ENCODE assay signal across 13 cellular contexts in the genomic region with DNA sequence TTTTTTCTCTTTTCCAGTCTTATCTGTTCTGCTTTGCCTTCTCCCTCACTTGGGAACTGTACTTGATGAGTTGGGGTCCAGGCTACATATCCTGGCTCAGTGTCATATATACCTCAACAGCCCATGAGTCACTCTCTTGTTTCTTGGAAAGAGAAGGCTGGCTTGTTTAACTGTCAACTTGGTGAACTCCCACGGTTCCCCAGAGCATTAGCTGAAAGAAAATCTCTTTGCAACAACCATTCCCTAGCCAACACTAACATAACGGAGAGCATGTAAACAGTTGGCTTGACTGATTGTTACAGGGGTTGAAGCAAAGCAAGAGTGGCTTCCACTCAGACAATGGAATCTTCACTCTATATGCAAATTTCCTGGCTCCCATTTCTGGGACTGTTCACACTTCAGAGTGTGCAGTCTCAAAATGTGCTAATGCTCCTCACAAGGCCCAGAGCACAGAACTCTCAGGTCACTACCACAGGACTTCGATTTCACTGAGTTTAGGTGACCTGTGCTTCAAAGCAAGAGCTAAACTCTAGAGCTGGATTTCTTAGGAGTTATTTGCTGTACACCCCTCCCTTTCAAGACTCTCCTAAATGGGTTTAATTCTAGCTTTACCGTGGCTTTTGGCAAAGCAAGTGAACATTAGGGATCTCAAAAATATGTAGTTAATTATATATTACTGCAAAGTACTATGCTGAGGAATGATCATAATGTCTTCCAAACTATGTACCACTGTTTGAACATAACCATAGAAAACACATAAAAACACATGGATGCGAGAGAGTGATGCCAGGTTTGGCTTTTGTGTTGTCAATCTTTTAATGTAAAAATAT.
A peak's percentile ranks its signal among the peaks of the same experiment; 100 is the strongest.
DNase-seq lines count a peak whose midpoint lies in the region; ATAC-seq and TF ChIP-seq lines count a peak whose summit lies in the region.
"Had no signal": no experiment of that assay in that cellular context is flagged by ENCODE, and none has a peak within 500 bp of the region (broad histone marks: within the 10 kb centered on the region; RNA-seq: fewer than 3 reads in every experiment).

No MANE protein-coding gene starts in this region.

- peaks cover 8% of the 10 kb centered on the region for H3K36me3 Mint-ChIP-seq in mesothelial cell of epicardium
- H3K36me3 Mint-ChIP-seq: CD4-positive, CD25-positive, alpha-beta regulatory T cell had no signal

- no peaks in the 10 kb centered on the region for H3K27me3 Mint-ChIP-seq in mesothelial cell of epicardium (ENCODE audit: low read depth)
- H3K27me3 Mint-ChIP-seq: CD4-positive, CD25-positive, alpha-beta regulatory T cell had no signal

- TF ChIP-seq CTCF in AG09319 (IDR thresholded peaks at IDR 0.05; ENCODE audit: low read depth, low read length) = no peak
- no peak for TF ChIP-seq CTCF in mesothelial cell of epicardium (IDR thresholded peaks at IDR 0.05; ENCODE audit: unreplicated experiment)

- peaks cover 4% of the 10 kb centered on the region for H3K9me3 Mint-ChIP-seq in mesothelial cell of epicardium

- H3K4me3 Mint-ChIP-seq in mesothelial cell of epicardium = no peak overlapping the region
- H3K4me3 Mint-ChIP-seq: CD4-positive, CD25-positive, alpha-beta regulatory T cell had no signal

- H3K27ac Mint-ChIP-seq in mesothelial cell of epicardium = peak overlapping the region; percentile 82
- H3K27ac Mint-ChIP-seq: CD4-positive, CD25-positive, alpha-beta regulatory T cell had no signal

- H3K4me1 Mint-ChIP-seq in mesothelial cell of epicardium = peaks cover 24% of the 10 kb centered on the region
- H3K4me1 Mint-ChIP-seq: CD4-positive, CD25-positive, alpha-beta regulatory T cell had no signal

- ATAC-seq in HG03457 (IDR thresholded peaks at IDR 0.05; ENCODE audit: unreplicated experiment) (no peak), GM18907 (IDR thresholded peaks at IDR 0.05; ENCODE audit: unreplicated experiment) (no peak), GM18873 (IDR thresholded peaks at IDR 0.05; ENCODE audit: low FRiP score, unreplicated experiment) (no peak)
- ATAC-seq: HCT116; stimulated activated naive CD8-positive, alpha-beta T cell treated with anti-CD3 and anti-CD28 coated beads, Interleukin-15, Interleukin-2, amounts not matched to agents 100 U/mL and 50 U/mL, for 24 hours had no signal

- DNase-seq in AG09319 (ENCODE audit: extremely low read depth, low read depth) (peak; percentile 63), NCI-H2171 treated with DMSO at 0.1 percent for 48 hours (lab: John Stamatoyannopoulos, UW) (peak; percentile 15), dermis blood vessel endothelial cell (peak; percentile 72), mesothelial cell of epicardium (ENCODE audit: low spot score in 2 of 2, unreplicated experiment in 2 of 2) (no peak), NCI-H524 treated with DMSO at 0.1 percent for 48 hours (lab: John Stamatoyannopoulos, UW) (no peak)
- DNase-seq: activated CD4-positive, CD25-positive, alpha-beta regulatory T cell treated with anti-CD3 and anti-CD28 coated beads, Interleukin-2, amount 50 U/mL, for 72 hours; CD4-positive, CD25-positive, alpha-beta regulatory T cell; sigmoid colon; stimulated activated naive CD8-positive, alpha-beta T cell treated with anti-CD3 and anti-CD28 coated beads, Interleukin-15, Interleukin-2, amounts not matched to agents 100 U/mL and 50 U/mL, for 24 hours had no signal

Comparison
In these comparisons a context has a peak if more than half of its experiments do, and no peak if none do; other contexts are left out.
1. DNase-seq: peak in AG09319 (single experiment), NCI-H2171 treated with DMSO at 0.1 percent for 48 hours (single experiment) and dermis blood vessel endothelial cell (single experiment); none in mesothelial cell of epicardium (0 of 2) and NCI-H524 treated with DMSO at 0.1 percent for 48 hours (single experiment).